8 cellular contexts compared by ENCODE assay signal in the genomic region with DNA sequence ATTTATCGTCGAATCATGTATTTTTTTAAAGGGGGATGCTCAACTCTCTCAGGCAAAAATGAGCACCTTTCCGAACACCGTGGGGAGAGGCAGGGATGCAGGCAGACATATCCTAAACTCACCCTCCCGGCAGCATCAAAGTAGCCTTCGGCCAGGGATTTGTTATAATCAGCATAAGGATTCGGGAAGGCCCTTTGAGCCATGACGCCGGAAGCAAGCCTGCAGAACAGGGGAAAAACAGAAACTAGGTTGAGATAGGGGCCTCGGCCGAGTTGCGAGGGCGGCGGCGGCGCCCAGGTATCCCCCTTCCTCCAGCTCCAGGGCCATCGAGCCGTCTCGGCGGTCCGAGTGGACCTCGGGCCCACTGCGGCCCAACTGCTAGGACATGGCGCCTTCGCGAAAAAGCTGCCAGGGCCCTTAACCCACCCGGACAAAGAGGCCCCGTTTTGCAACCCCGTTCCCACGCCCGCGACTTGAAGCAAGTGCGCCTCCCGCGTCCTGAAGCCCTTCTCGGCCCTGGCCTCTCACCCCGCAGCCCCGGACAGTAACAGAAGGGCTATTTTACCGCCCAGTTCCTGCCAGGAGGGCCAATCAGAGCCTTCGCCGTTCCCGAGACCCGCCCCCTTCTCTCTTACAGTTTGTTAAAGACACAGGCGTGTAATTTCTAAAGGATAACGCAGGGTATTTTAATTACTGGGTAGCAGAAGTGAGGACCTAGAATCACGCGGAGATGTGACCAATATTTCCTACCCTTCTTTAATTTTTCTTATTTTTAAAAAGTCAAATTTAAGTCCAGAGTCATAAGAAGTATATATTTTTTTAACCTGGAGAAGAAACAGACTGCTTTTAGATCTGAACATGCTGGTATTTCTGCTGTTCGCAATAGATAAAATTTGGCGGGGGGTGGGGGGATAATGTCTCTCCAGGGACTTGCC. TPM values are rescaled to one million over a fixed set of nuclear protein-coding genes. Genes with fewer than 3 reads are reported as not detected.
DNase-seq lines count a peak whose midpoint lies in the region; ATAC-seq lines count a peak whose summit lies in the region.

A gene with protein sequence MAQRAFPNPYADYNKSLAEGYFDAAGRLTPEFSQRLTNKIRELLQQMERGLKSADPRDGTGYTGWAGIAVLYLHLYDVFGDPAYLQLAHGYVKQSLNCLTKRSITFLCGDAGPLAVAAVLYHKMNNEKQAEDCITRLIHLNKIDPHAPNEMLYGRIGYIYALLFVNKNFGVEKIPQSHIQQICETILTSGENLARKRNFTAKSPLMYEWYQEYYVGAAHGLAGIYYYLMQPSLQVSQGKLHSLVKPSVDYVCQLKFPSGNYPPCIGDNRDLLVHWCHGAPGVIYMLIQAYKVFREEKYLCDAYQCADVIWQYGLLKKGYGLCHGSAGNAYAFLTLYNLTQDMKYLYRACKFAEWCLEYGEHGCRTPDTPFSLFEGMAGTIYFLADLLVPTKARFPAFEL (minus strand): TSS at position 566 of the 935 bp plus-strand sequence. CDS start 363 bp downstream, at position 203.

- CTCF ChIA-PET in CD8-positive, alpha-beta memory T cell (lab: Charles Lee): no interaction called here

- H3K4me3 Mint-ChIP-seq in CD8-positive, alpha-beta memory T cell: peak within 1 kb of the TSS; percentile 96 to 100 (median 99)
- H3K4me3 Mint-ChIP-seq in effector memory CD8-positive, alpha-beta T cell: peak within 1 kb of the TSS; percentile 97 to 99

- peak within 1 kb of the TSS; percentile 87 for H3K27ac ChIP-seq in CD8-positive, alpha-beta memory T cell (ENCODE audit: low read depth, low read length)

- peak within 1 kb of the TSS; percentile 81 for H3K4me3 ChIP-seq in CD8-positive, alpha-beta memory T cell (ENCODE audit: low read length)

- peak within 1 kb of the TSS; percentile 96 to 100 (median 99) for H3K27ac Mint-ChIP-seq in CD8-positive, alpha-beta memory T cell
- peak within 1 kb of the TSS; percentile 99 for H3K27ac Mint-ChIP-seq in effector memory CD8-positive, alpha-beta T cell

- H3K4me1 Mint-ChIP-seq in CD8-positive, alpha-beta memory T cell: peaks cover 56 to 83% (median 73%) of the 10 kb centered on the region in 3 donors
- H3K4me1 Mint-ChIP-seq in effector memory CD8-positive, alpha-beta T cell (ENCODE audit: low read depth in 2 of 2): peaks cover 33 to 61% of the 10 kb centered on the region in 2 donors

- POLR2A ChIA-PET in CD8-positive, alpha-beta memory T cell (lab: Charles Lee): no interaction called here

- DNase-seq in CD8-positive, alpha-beta memory T cell: peak; percentile 71 to 87 (median 77)
- DNase-seq in HS-27A (ENCODE audit: low read depth) (peak; percentile 46), NOMO-1 treated with DMSO at 0.1 percent for 48 hours (lab: John Stamatoyannopoulos, UW; ENCODE audit: unreplicated experiment) (peak; percentile 89), medulla oblongata (ENCODE audit: extremely low spot score) (peak; percentile 97)
- DNase-seq in activated CD8-positive, alpha-beta memory T cell treated with anti-CD3 and anti-CD28 coated beads for 4 hours (ENCODE audit: low read depth in 2 of 2): peak; percentile 60 to 62
- peak; percentile 73 to 78 (median 74) for DNase-seq in effector memory CD8-positive, alpha-beta T cell
- DNase-seq in stimulated activated CD8-positive, alpha-beta memory T cell treated with anti-CD3 and anti-CD28 coated beads, Interleukin-12 subunit alpha, Interleukin-12 subunit beta, amount 100 ng/mL, for 1 hour (ENCODE audit: low read depth): peak; percentile 68

- no peaks in the 10 kb centered on the region for H3K9me3 Mint-ChIP-seq in CD8-positive, alpha-beta memory T cell
- H3K9me3 Mint-ChIP-seq in effector memory CD8-positive, alpha-beta T cell: no peaks in the 10 kb centered on the region

- ATAC-seq in GM19467 (IDR thresholded peaks at IDR 0.05; ENCODE audit: unreplicated experiment): peak; percentile 100
- peak; percentile 97 for ATAC-seq in effector memory CD8-positive, alpha-beta T cell (replicated peaks)

- H3K4me1 ChIP-seq in CD8-positive, alpha-beta memory T cell (ENCODE audit: insufficient read depth, low read length): peaks cover 40% of the 10 kb centered on the region

- H3K36me3 Mint-ChIP-seq in CD8-positive, alpha-beta memory T cell: peaks cover 5 to 39% (median 7%) of the 10 kb centered on the region in 3 donors
- peaks cover 26% of the 10 kb centered on the region for H3K36me3 Mint-ChIP-seq in effector memory CD8-positive, alpha-beta T cell (ENCODE audit: insufficient read depth)

- peaks cover 9% of the 10 kb centered on the region for H3K36me3 ChIP-seq in CD8-positive, alpha-beta memory T cell (ENCODE audit: insufficient read depth, low read length)

- no peaks in the 10 kb centered on the region for H3K27me3 ChIP-seq in CD8-positive, alpha-beta memory T cell (ENCODE audit: insufficient read depth, low read length, poor library complexity, severe bottlenecking)

- no peaks in the 10 kb centered on the region for H3K27me3 Mint-ChIP-seq in CD8-positive, alpha-beta memory T cell
- no peaks in the 10 kb centered on the region for H3K27me3 Mint-ChIP-seq in effector memory CD8-positive, alpha-beta T cell

- no peaks in the 10 kb centered on the region for H3K9me3 ChIP-seq in CD8-positive, alpha-beta memory T cell (ENCODE audit: low read length)

RNA-seq across cellular contexts. Expression of the gene that starts here (rescaled TPM):
- total RNA-seq in CD8-positive, alpha-beta memory T cell: 10 to 100 TPM; 32.7 to 35.0 TPM
- polyA plus RNA-seq in CD8-positive, alpha-beta memory T cell: 22.1 TPM

Comparison
In these comparisons a context has a peak if more than half of its experiments do, and no peak if none do; other contexts are left out.
1. Peak in every context shown above with its lines: DNase-seq, ATAC-seq, H3K4me3 ChIP-seq and H3K27ac ChIP-seq.
2. DNase-seq: peak in every context shown above with its lines; median percentile 97 in medulla oblongata; 89 in NOMO-1 treated with DMSO at 0.1 percent for 48 hours; 77 in CD8-positive, alpha-beta memory T cell; 74 in effector memory CD8-positive, alpha-beta T cell; 68 in stimulated activated CD8-positive, alpha-beta memory T cell treated with anti-CD3 and anti-CD28 coated beads, Interleukin-12 subunit alpha, Interleukin-12 subunit beta, amount 100 ng/mL, for 1 hour; 61 in activated CD8-positive, alpha-beta memory T cell treated with anti-CD3 and anti-CD28 coated beads for 4 hours; 46 in HS-27A.